In genomic region chr14:74531467-74531866, GRCh38 we compare ENCODE assay signal across 11 cellular contexts. TPM values are rescaled to one million over a fixed set of nuclear protein-coding genes. Genes with fewer than 3 reads are reported as not detected.
A peak's percentile ranks its signal among the peaks of the same experiment; 100 is the strongest.
DNase-seq lines count a peak whose midpoint lies in the region; ATAC-seq and TF ChIP-seq lines count a peak whose summit lies in the region.
"Had no signal": no experiment of that assay in that cellular context is flagged by ENCODE, and none has a peak within 500 bp of the region (broad histone marks: within the 10 kb centered on the region; RNA-seq: fewer than 3 reads in every experiment).

No MANE protein-coding gene starts in this region.

- no peak overlapping the region for H3K4me3 Mint-ChIP-seq in activated naive CD8-positive, alpha-beta T cell treated with anti-CD3 and anti-CD28 coated beads for 36 hours

- peaks cover 4% of the 10 kb centered on the region for H3K4me1 Mint-ChIP-seq in activated naive CD8-positive, alpha-beta T cell treated with anti-CD3 and anti-CD28 coated beads for 36 hours

- WGBS in adrenal gland, 4 donors, result 37 to 59% (median 53%) methylated on average over 2 to 5 of the region's 5 CpGs
- WGBS in right cardiac atrium, result 47% methylated on average over 5 of the region's 5 CpGs

- POLR2A ChIA-PET in HEK293T (lab: Yijun Ruan, JAX), result no interaction called here

- ATAC-seq in right cardiac atrium (peak; percentile 63 to 69), HG02588 (IDR thresholded peaks at IDR 0.05; ENCODE audit: unreplicated experiment) (no peak), GM21381 (IDR thresholded peaks at IDR 0.05; ENCODE audit: unreplicated experiment) (no peak)

- H3K27ac Mint-ChIP-seq in activated naive CD8-positive, alpha-beta T cell treated with anti-CD3 and anti-CD28 coated beads for 36 hours, result no peak overlapping the region

- H3K4me1 ChIP-seq in adrenal gland (replicated peaks in 1 of 2), result no peaks in the 10 kb centered on the region
- H3K4me1 ChIP-seq in right cardiac atrium (ENCODE audit: control insufficient read depth, insufficient read depth, low read length), result no peaks in the 10 kb centered on the region

- no peaks in the 10 kb centered on the region for H3K9me3 Mint-ChIP-seq in activated naive CD8-positive, alpha-beta T cell treated with anti-CD3 and anti-CD28 coated beads for 36 hours

- DNase-seq in A172 (ENCODE audit: low spot score), result peak; percentile 11
- DNase-seq in HEK293T (ENCODE audit: extremely low spot score), result peak; percentile 58
- peak in 6 of 7 donors; percentile 51 to 62 (median 58) for DNase-seq in adrenal gland
- peak; percentile 43 to 75 (median 67) for DNase-seq in right cardiac atrium
- no peak for DNase-seq in germinal center (ENCODE audit: low spot score)
- DNase-seq in activated naive CD8-positive, alpha-beta T cell treated with anti-CD3 and anti-CD28 coated beads for 36 hours, result no peak
- DNase-seq: DND-41, NCI-H1930, small intestine had no signal

- no peaks in the 10 kb centered on the region for H3K27me3 ChIP-seq in adrenal gland
- no peaks in the 10 kb centered on the region for H3K27me3 ChIP-seq in right cardiac atrium (ENCODE audit: control insufficient read depth, insufficient read depth)

- CTCF ChIA-PET in HEK293T (lab: Yijun Ruan, JAX), result interaction anchor here (0.6 to 1.5 kb wide), 7 partner anchors 9 to 87 kb away, joined by 3 to 9 read pairs (median 5); no protein-coding TSS in a partner anchor

- H3K36me3 ChIP-seq in adrenal gland (replicated peaks in 1 of 2), result no peaks in the 10 kb centered on the region

- no peak overlapping the region for H3K4me3 ChIP-seq in adrenal gland
- no peak overlapping the region for H3K4me3 ChIP-seq in right cardiac atrium (ENCODE audit: low read length)

- H3K9me3 ChIP-seq in adrenal gland (replicated peaks in 1 of 3) (no peaks in the 10 kb centered on the region), right cardiac atrium (ENCODE audit: control insufficient read depth, low read length) (no peaks in the 10 kb centered on the region)

- intact Hi-C loops in adrenal gland (cut with DNase I), result no loop called here
- intact Hi-C loops in right cardiac atrium (cut with DNase I), result no loop called here

- no peaks in the 10 kb centered on the region for H3K36me3 Mint-ChIP-seq in activated naive CD8-positive, alpha-beta T cell treated with anti-CD3 and anti-CD28 coated beads for 36 hours

- TF ChIP-seq CTCF in adrenal gland (IDR thresholded peaks at IDR 0.05), result peak in 4 of 6 experiments; percentile 17 to 42 (median 28)

- no peak overlapping the region for H3K27ac ChIP-seq in adrenal gland
- H3K27ac ChIP-seq in right cardiac atrium (ENCODE audit: low read length), result no peak overlapping the region

- H3K27me3 Mint-ChIP-seq in activated naive CD8-positive, alpha-beta T cell treated with anti-CD3 and anti-CD28 coated beads for 36 hours, result no peaks in the 10 kb centered on the region

- no peak for TF ChIP-seq POLR2A in adrenal gland (IDR thresholded peaks at IDR 0.05)

TF ChIP-seq in HEK293T, 16 proteins besides CTCF, POLR2A, EP300 and RAD21:
- TF ChIP-seq NFRKB (IDR thresholded peaks at IDR 0.05) (no peak), PKNOX1 (IDR thresholded peaks at IDR 0.05) (no peak), TARDBP (IDR thresholded peaks at IDR 0.05) (no peak), SP1 (IDR thresholded peaks at IDR 0.05) (no peak), L3MBTL2 (conservative IDR thresholded peaks at IDR 0.05) (no peak), ELF4 (IDR thresholded peaks at IDR 0.05) (no peak), HDGF (IDR thresholded peaks at IDR 0.05; ENCODE audit: borderline replicate concordance) (no peak), ARNT (IDR thresholded peaks at IDR 0.05) (no peak)

RNA-seq across cellular contexts. Expression of gene ISCA2, which starts 37.9 kb away (rescaled TPM):
- 13.3 and 18.1 TPM in 2 replicates for total RNA-seq in A172 (2014; rRNA removed; shearing (Covaris generic))
- total RNA-seq in adrenal gland (10 to 100 TPM; 13.2 to 63.6 (median 47.4) TPM), right cardiac atrium (10 to 100 TPM; 29.2 to 40.0 (median 34.9) TPM)
- polyA plus RNA-seq in adrenal gland (10 to 100 TPM; 20.7 to 50.4 (median 21.5) TPM), right cardiac atrium (45.1 TPM)
- 10 to 100 TPM; 29.7 to 31.0 TPM for total RNA-seq in activated naive CD8-positive, alpha-beta T cell treated with anti-CD3 and anti-CD28 coated beads for 36 hours

RNA-seq across cellular contexts. Expression of gene NPC2, which starts 38.4 kb away (rescaled TPM):
- 314 and 399 TPM in 2 replicates for total RNA-seq in A172 (2014; rRNA removed; shearing (Covaris generic))
- total RNA-seq in adrenal gland, result 1,000 to 10,000 TPM in 1 of 8 donors, 100 to 1,000 TPM in 7; 271 to 1,243 (median 371) TPM
- 100 to 1,000 TPM; 179 to 375 (median 297) TPM for polyA plus RNA-seq in adrenal gland
- total RNA-seq in right cardiac atrium, result 100 to 1,000 TPM; 116 to 142 (median 120) TPM
- 170 TPM for polyA plus RNA-seq in right cardiac atrium
- 10 to 100 TPM; 12.5 to 14.2 TPM for total RNA-seq in activated naive CD8-positive, alpha-beta T cell treated with anti-CD3 and anti-CD28 coated beads for 36 hours

Comparison
In these comparisons a context has a peak if more than half of its experiments do, and no peak if none do; other contexts are left out.
1. DNase-seq: peak in A172 (single experiment), HEK293T (single experiment), adrenal gland (6 of 7) and right cardiac atrium (3 of 3); none in germinal center (single experiment) and activated naive CD8-positive, alpha-beta T cell treated with anti-CD3 and anti-CD28 coated beads for 36 hours (single experiment).
2. ATAC-seq: peak in right cardiac atrium (2 of 2); none in HG02588 (single experiment) and GM21381 (single experiment).
3. RNA of gene NPC2, which starts 38.4 kb away (total RNA-seq): 271 to 1,243 TPM in adrenal gland, 314 to 399 TPM in A172 and 116 to 142 TPM in right cardiac atrium; 12.5 to 14.2 TPM in activated naive CD8-positive, alpha-beta T cell treated with anti-CD3 and anti-CD28 coated beads for 36 hours; every median in the first group is over 4 times any median in the second.